ENCODE assay signal across 30 cellular contexts in genomic region chr7:158477866-158478265, GRCh38.
"Had no signal": no experiment of that assay in that cellular context is flagged by ENCODE, and none has a peak within 500 bp of the region (broad histone marks: within the 10 kb centered on the region; RNA-seq: fewer than 3 reads in every experiment).

No MANE protein-coding gene starts in this region.

- H3K4me3 ChIP-seq: esophagus muscularis mucosa, gastroesophageal sphincter, heart right ventricle, left ventricle myocardium inferior, lower lobe of right lung, mucosa of descending colon, psoas muscle, skin epidermis, spleen, thoracic aorta, tibial nerve, upper lobe of left lung had no signal

- H3K36me3 Mint-ChIP-seq: naive B cell; natural killer cell treated with Interleukin-12 subunit alpha and Interleukin-12 subunit beta and Interleukin-15 and Interleukin-18, amount 100 ng/mL, for 72 hours; stimulated activated memory B cell treated with anti-CD40 and anti-IgM and Interleukin-4, amounts not matched to agents 10 μg/mL and 1 μg/mL and 100 μg/mL, for 72 hours had no signal

- H3K27me3 ChIP-seq: esophagus muscularis mucosa, foreskin keratinocyte, tibial nerve, upper lobe of left lung had no signal

- H3K4me1 ChIP-seq: foreskin keratinocyte, gastroesophageal sphincter, heart right ventricle, left ventricle myocardium inferior, psoas muscle, tibial nerve had no signal

- H3K4me1 Mint-ChIP-seq: stimulated activated memory B cell treated with anti-CD40 and anti-IgM and Interleukin-4, amounts not matched to agents 10 μg/mL and 1 μg/mL and 100 μg/mL, for 72 hours had no signal

- FAIRE-seq: colon, islet of Langerhans, urothelium cell line had no signal

- H3K27ac ChIP-seq: esophagus muscularis mucosa, foreskin keratinocyte, gastroesophageal sphincter, heart right ventricle, left ventricle myocardium inferior, lower lobe of right lung, psoas muscle, skin epidermis, spleen, thoracic aorta, tibial nerve, upper lobe of left lung had no signal

- H3K27ac Mint-ChIP-seq: dendritic cell treated with granulocyte-macrophage colony-stimulating factor and Interleukin-4, amounts not matched to agents 40 ng/mL and 50 ng/mL, for 4 days; endodermal cell; naive B cell; natural killer cell treated with Interleukin-12 subunit alpha and Interleukin-12 subunit beta and Interleukin-15 and Interleukin-18, amount 100 ng/mL, for 72 hours; stimulated activated memory B cell treated with anti-CD40 and anti-IgM and Interleukin-4, amounts not matched to agents 10 μg/mL and 1 μg/mL and 100 μg/mL, for 72 hours had no signal

- H3K36me3 ChIP-seq: esophagus muscularis mucosa, gastroesophageal sphincter, heart right ventricle, left ventricle myocardium inferior, lower lobe of right lung, spleen, thoracic aorta, tibial nerve, upper lobe of left lung had no signal

- DNase-seq: effector CD8-positive, alpha-beta T cell; endodermal cell; foreskin keratinocyte; heart right ventricle; hippocampal formation; kidney glomerular epithelial cell; left colon; left ventricle myocardium inferior; lower lobe of right lung; mucosa of descending colon; naive B cell; psoas muscle; right cardiac atrium; spleen; stimulated activated CD4-positive, alpha-beta T cell treated with anti-CD3 and anti-CD28 coated beads, Interleukin-4, amount 100 ng/mL, for 4 hours; stimulated activated naive CD8-positive, alpha-beta T cell treated with anti-CD3 and anti-CD28 coated beads, Interleukin-15, Interleukin-2, amounts not matched to agents 100 U/mL and 50 U/mL, for 24 hours; substantia nigra; upper lobe of left lung had no signal

- H3K9me3 Mint-ChIP-seq: dendritic cell treated with granulocyte-macrophage colony-stimulating factor and Interleukin-4, amounts not matched to agents 40 ng/mL and 50 ng/mL, for 4 days; endodermal cell; natural killer cell treated with Interleukin-12 subunit alpha and Interleukin-12 subunit beta and Interleukin-15 and Interleukin-18, amount 100 ng/mL, for 72 hours; neural crest cell had no signal

- H3K9me3 ChIP-seq: lower lobe of right lung, mucosa of descending colon, psoas muscle, thoracic aorta, upper lobe of left lung had no signal

- H3K4me3 Mint-ChIP-seq: dendritic cell treated with granulocyte-macrophage colony-stimulating factor and Interleukin-4, amounts not matched to agents 40 ng/mL and 50 ng/mL, for 4 days; endodermal cell; naive B cell; natural killer cell treated with Interleukin-12 subunit alpha and Interleukin-12 subunit beta and Interleukin-15 and Interleukin-18, amount 100 ng/mL, for 72 hours; neural crest cell; stimulated activated memory B cell treated with anti-CD40 and anti-IgM and Interleukin-4, amounts not matched to agents 10 μg/mL and 1 μg/mL and 100 μg/mL, for 72 hours had no signal
